In genomic region chr18:57806201-57806890, GRCh38 we compare ENCODE assay signal across 15 cellular contexts. TPM values are rescaled to one million over a fixed set of nuclear protein-coding genes. Genes with fewer than 3 reads are reported as not detected.
DNase-seq lines count a peak whose midpoint lies in the region; ATAC-seq and TF ChIP-seq lines count a peak whose summit lies in the region.
"Had no signal": no experiment of that assay in that cellular context is flagged by ENCODE, and none has a peak within 500 bp of the region (broad histone marks: within the 10 kb centered on the region; RNA-seq: fewer than 3 reads in every experiment).

No MANE protein-coding gene starts in this region.

- peaks cover 13% of the 10 kb centered on the region for H3K79me2 ChIP-seq in mammary epithelial cell (ENCODE audit: insufficient read depth, low read length)

- no peaks in the 10 kb centered on the region for H3K27me3 ChIP-seq in AG04450 (ENCODE audit: control insufficient read depth, insufficient read depth, low read length)
- H3K27me3 ChIP-seq in mammary epithelial cell (ENCODE audit: insufficient read depth, low read length), result no peaks in the 10 kb centered on the region
- peaks cover 0 to 4% (median 0%) of the 10 kb centered on the region in 3 donors for H3K27me3 ChIP-seq in psoas muscle (ENCODE audit: insufficient read depth in 3 of 3, low read length in 2 of 3)

- H3K4me3 ChIP-seq in AG04450 (ENCODE audit: low read depth, low read length), result no peak overlapping the region
- no peak overlapping the region for H3K4me3 ChIP-seq in mammary epithelial cell (replicated peaks in 1 of 3; ENCODE audit: insufficient read depth in 1 of 3, low read depth in 2 of 3, low read length in 3 of 3)
- no peak overlapping the region for H3K4me3 ChIP-seq in psoas muscle
- H3K4me3 ChIP-seq: cardiac muscle cell, SK-N-MC had no signal

- BruUV-seq in mammary epithelial cell (replicated peaks; lab: Mats Ljungman, UMichigan), result no TSS peak

- H3K36me3 ChIP-seq in mammary epithelial cell (ENCODE audit: insufficient read depth, low read length) (no peaks in the 10 kb centered on the region), psoas muscle (ENCODE audit: insufficient read depth in 1 of 2, low read depth in 1 of 2) (no peaks in the 10 kb centered on the region)
- H3K36me3 ChIP-seq: cardiac muscle cell had no signal

- no peak for DNase-seq in AG04450 (ENCODE audit: low read depth, low spot score)
- peak; percentile 80 for DNase-seq in NCI-H82 (lab: John Stamatoyannopoulos, UW)
- no peak for DNase-seq in mammary epithelial cell
- no peak for DNase-seq in psoas muscle
- no peak for DNase-seq in iPS-NIHi7 (ENCODE audit: extremely low spot score)
- no peak for DNase-seq in midbrain (lab: John Stamatoyannopoulos, UW)
- DNase-seq: activated CD4-positive, alpha-beta T cell treated with anti-CD3 and anti-CD28 coated beads, Interleukin-2, amount 10 ng/mL, durations not matched to agents 24 days and 14 days; effector CD8-positive, alpha-beta T cell; Kasumi-1; naive thymus-derived CD8-positive, alpha-beta T cell; NCI-H1436 had no signal

- H3K4me1 ChIP-seq in mammary epithelial cell (ENCODE audit: insufficient read depth, low read length) (peaks cover 46% of the 10 kb centered on the region), psoas muscle (peaks cover 23% of the 10 kb centered on the region)

- dilution Hi-C loops in mammary epithelial cell (cut with HindIII; ENCODE audit: low sequenced_read_pairs), result no loop called here

- H3K9me3 ChIP-seq in AG04450 (ENCODE audit: control insufficient read depth, insufficient read depth, low read length) (peaks cover 3% of the 10 kb centered on the region; the same call in 1 of the 2 replicates), mammary epithelial cell (replicated peaks; ENCODE audit: insufficient read depth, low read length) (no peaks in the 10 kb centered on the region), psoas muscle (no peaks in the 10 kb centered on the region)

- no peak overlapping the region for H3K9ac ChIP-seq in mammary epithelial cell (ENCODE audit: insufficient read depth, low read length)

- H3K27ac ChIP-seq in AG04450 (ENCODE audit: low read depth, low read length) (peak overlapping the region; percentile 89), mammary epithelial cell (ENCODE audit: insufficient read depth, low read depth, low read length) (peak overlapping the region; percentile 5), psoas muscle (peak overlapping the region; percentile 38)
- H3K27ac ChIP-seq: cardiac muscle cell had no signal

- no peak for TF ChIP-seq CTCF in AG04450 (IDR thresholded peaks at IDR 0.05; ENCODE audit: low read depth, low read length)
- no peak for TF ChIP-seq CTCF in mammary epithelial cell (conservative IDR thresholded peaks at IDR 0.05 in 1 of 2, IDR thresholded peaks at IDR 0.05 in 1 of 2; ENCODE audit: extremely low read depth in 1 of 2, insufficient read depth in 1 of 2, low read depth in 1 of 2, low read length in 2 of 2)
- no peak for TF ChIP-seq CTCF in psoas muscle (IDR thresholded peaks at IDR 0.05)

- POLR2A ChIA-PET in AG04450 (lab: Yijun Ruan, JAX), result interaction anchor here (0.7 to 1.2 kb wide), 4 partner anchors 28 to 184 kb away, joined by 3 to 4 read pairs (median 3); partner anchors contain the start of gene NARS1

- in situ Hi-C loops in mammary epithelial cell (cut with MboI; ENCODE audit: low sequenced_read_pairs in 2 of 2), result no loop called here

- ATAC-seq in psoas muscle, result no peak
- no peak for ATAC-seq in GM21526 (IDR thresholded peaks at IDR 0.05; ENCODE audit: low FRiP score, unreplicated experiment)
- ATAC-seq in GM19035 (IDR thresholded peaks at IDR 0.05; ENCODE audit: unreplicated experiment), result no peak
- ATAC-seq: naive thymus-derived CD8-positive, alpha-beta T cell had no signal

- no peak overlapping the region for H3K4me2 ChIP-seq in mammary epithelial cell (ENCODE audit: insufficient read depth, low read depth, low read length)

- H4K20me1 ChIP-seq in mammary epithelial cell (ENCODE audit: insufficient read depth, low read length), result no peaks in the 10 kb centered on the region

- WGBS in mammary epithelial cell (ENCODE audit: low coverage, missing lambda C conversion rate), result 100% methylated on average over 7 of the region's 7 CpGs
- WGBS in psoas muscle, 3 donors, result 78 to 94% (median 94%) methylated on average over 7 of the region's 7 CpGs

- intact Hi-C loops in mammary epithelial cell (cut with micrococcal nuclease), result loop anchor here (5.0 kb wide), 1 partner anchor 241 kb away; no protein-coding TSS in a partner anchor
- intact Hi-C loops in psoas muscle (cut with DNase I), result loop anchor here (5.0 to 10.0 kb wide), 2 partner anchors 39 to 162 kb away; no protein-coding TSS in a partner anchor

- H2AFZ ChIP-seq in mammary epithelial cell (ENCODE audit: low read depth, low read length), result no peak overlapping the region

- CTCF ChIA-PET in AG04450 (lab: Charles Lee), result no interaction called here
- CTCF ChIA-PET in mammary epithelial cell (lab: Charles Lee; ENCODE audit: low non-redundant PET), result interaction anchor here (0.6 kb wide), 1 partner anchor 150 kb away, joined by 10 read pairs; no protein-coding TSS in a partner anchor

RNA-seq across cellular contexts. Expression of gene ATP8B1, which starts 3.2 kb away (rescaled TPM):
- polyA plus RNA-seq in AG04450 (2011; rRNA removed), result 59.8 and 77.6 TPM in 2 replicates
- polyA minus RNA-seq in AG04450 (2011; rRNA and poly(A)+ RNA removed), result 73.5 and 97.0 TPM in 2 replicates
- 10 to 100 TPM; 12.7 to 15.0 TPM for total RNA-seq in mammary epithelial cell
- polyA plus RNA-seq in mammary epithelial cell, result 6.8 TPM
- 18.6 TPM for polyA minus RNA-seq in mammary epithelial cell
- 1 to 10 TPM; 1.2 to 2.5 (median 1.7) TPM for total RNA-seq in psoas muscle
- under 1 TPM; 0.45 to 0.79 (median 0.63) TPM for polyA plus RNA-seq in psoas muscle
- total RNA-seq: activated CD4-positive, alpha-beta T cell treated with anti-CD3 and anti-CD28 coated beads, Interleukin-2, amount 10 ng/mL, durations not matched to agents 24 days and 14 days had no signal
- polyA plus RNA-seq: naive thymus-derived CD8-positive, alpha-beta T cell had no signal

Comparison
In these comparisons a context has a peak if more than half of its experiments do, and no peak if none do; other contexts are left out.
1. H3K27ac ChIP-seq: peak in every context shown above with its lines; median percentile 89 in AG04450; 38 in psoas muscle; 5 in mammary epithelial cell.